In the genomic region with DNA sequence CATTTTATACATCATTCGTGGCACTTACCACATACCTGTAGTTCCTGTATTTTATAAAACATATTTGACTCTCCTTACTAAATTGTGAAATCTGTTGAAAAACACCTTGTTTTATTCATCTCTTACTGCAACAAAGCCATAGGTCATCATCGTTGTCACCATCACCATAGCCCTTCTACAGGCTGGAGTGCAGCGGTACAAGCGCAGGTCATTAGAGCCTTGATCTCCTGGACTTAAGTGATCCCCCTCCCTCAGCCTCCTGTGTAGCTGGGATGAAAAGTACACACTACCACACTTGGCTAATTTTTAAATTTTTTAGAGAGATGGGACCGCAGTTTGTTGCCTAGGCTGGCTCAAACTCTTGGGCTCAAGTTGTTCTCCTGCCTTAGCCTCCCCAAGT, we compare ENCODE assay signal across 38 cellular contexts.
"Had no signal": no experiment of that assay in that cellular context is flagged by ENCODE, and none has a peak within 500 bp of the region (broad histone marks: within the 10 kb centered on the region; RNA-seq: fewer than 3 reads in every experiment).

No MANE protein-coding gene starts in this region.

- H3K4me3 Mint-ChIP-seq: activated CD4-positive, alpha-beta memory T cell treated with anti-CD3 and anti-CD28 coated beads for 36 hours; activated CD4-positive, alpha-beta T cell treated with anti-CD3 and anti-CD28 coated beads for 36 hours; activated CD8-positive, alpha-beta T cell treated with anti-CD3 and anti-CD28 coated beads for 36 hours; activated naive CD4-positive, alpha-beta T cell treated with anti-CD3 and anti-CD28 coated beads for 36 hours; activated naive CD8-positive, alpha-beta T cell treated with anti-CD3 and anti-CD28 coated beads for 36 hours; activated T-cell treated with anti-CD3 and anti-CD28 coated beads, Interleukin-2, amount 50 U/mL, for 4 hours; activated T-cell treated with anti-CD3 and anti-CD28 coated beads, Interleukin-2, amount 50 U/mL, for 72 hours; activated T-helper 1 cell treated with anti-CD3 and anti-CD28 coated beads, Interleukin-12 subunit alpha, Interleukin-12 subunit beta, Interleukin-2, Interleukin-4 antibody, amounts not matched to agents 30 ng/mL and 10 ng/mL and 1 ng/mL, durations not matched to agents 14 hours and 24 hours and 36 hours; activated T-helper 17 cell treated with anti-CD3 and anti-CD28 coated beads, Interleukin-2, amount 50 U/mL, for 72 hours; T-helper 1 cell treated with Interleukin-12 subunit alpha and Interleukin-12 subunit beta and Interleukin-4 antibody, amounts not matched to agents 30 μg/mL and 1 μg/mL, for 36 hours; T-helper 2 cell treated with Interferon-gamma antibody and Interleukin-4, amounts not matched to agents 5 μg/mL and 100 μg/mL, for 36 hours had no signal

- H3K27me3 ChIP-seq: adrenal gland, body of pancreas, brain microvascular endothelial cell, breast epithelium had no signal

- H3K4me3 ChIP-seq: adrenal gland, body of pancreas, breast epithelium had no signal

- ATAC-seq: activated CD4-positive, alpha-beta T cell treated with anti-CD3 and anti-CD28 coated beads for 36 hours; activated CD4-positive, CD25-positive, alpha-beta regulatory T cell treated with anti-CD3 and anti-CD28 coated beads, Interleukin-2, amount 50 U/mL, for 24 hours; activated CD8-positive, alpha-beta T cell treated with anti-CD3 and anti-CD28 coated beads for 36 hours; activated naive CD4-positive, alpha-beta T cell treated with anti-CD3 and anti-CD28 coated beads, Interleukin-2, amount 50 U/mL, for 72 hours; activated T-cell treated with anti-CD3 and anti-CD28 coated beads, Interleukin-2, amount 50 U/mL, for 4 hours; activated T-cell treated with anti-CD3 and anti-CD28 coated beads, Interleukin-2, amount 50 U/mL, for 72 hours; activated T-helper 17 cell treated with anti-CD3 and anti-CD28 coated beads, Interleukin-2, amount 50 U/mL, for 72 hours; body of pancreas had no signal

- H3K9me3 Mint-ChIP-seq: activated CD4-positive, alpha-beta memory T cell treated with anti-CD3 and anti-CD28 coated beads for 36 hours; activated CD8-positive, alpha-beta T cell treated with anti-CD3 and anti-CD28 coated beads for 36 hours; activated naive CD4-positive, alpha-beta T cell treated with anti-CD3 and anti-CD28 coated beads for 36 hours; activated naive CD4-positive, alpha-beta T cell treated with anti-CD3 and anti-CD28 coated beads, Interleukin-2, amount 50 U/mL, for 72 hours; activated naive CD8-positive, alpha-beta T cell treated with anti-CD3 and anti-CD28 coated beads for 36 hours; activated T-cell treated with anti-CD3 and anti-CD28 coated beads, Interleukin-2, amount 50 U/mL, for 4 hours; activated T-cell treated with anti-CD3 and anti-CD28 coated beads, Interleukin-2, amount 50 U/mL, for 72 hours; activated T-helper 1 cell treated with anti-CD3 and anti-CD28 coated beads, Interleukin-12 subunit alpha, Interleukin-12 subunit beta, Interleukin-2, Interleukin-4 antibody, amounts not matched to agents 30 ng/mL and 10 ng/mL and 1 ng/mL, durations not matched to agents 14 hours and 24 hours and 36 hours; activated T-helper 17 cell treated with anti-CD3 and anti-CD28 coated beads, Interleukin-2, amount 50 U/mL, for 72 hours; T-helper 1 cell treated with Interleukin-12 subunit alpha and Interleukin-12 subunit beta and Interleukin-4 antibody, amounts not matched to agents 30 μg/mL and 1 μg/mL, for 36 hours; T-helper 2 cell treated with Interferon-gamma antibody and Interleukin-4, amounts not matched to agents 5 μg/mL and 100 μg/mL, for 36 hours had no signal

- H3K4me1 Mint-ChIP-seq: activated naive CD8-positive, alpha-beta T cell treated with anti-CD3 and anti-CD28 coated beads for 36 hours had no signal

- H3K9me3 ChIP-seq: adrenal gland, body of pancreas, breast epithelium had no signal

- FAIRE-seq: astrocyte, TTC549 had no signal

- H3K27ac ChIP-seq: adrenal gland, body of pancreas, brain microvascular endothelial cell, breast epithelium, VCaP had no signal

- H3K4me1 ChIP-seq: adrenal gland, breast epithelium had no signal

- H3K27ac Mint-ChIP-seq: activated CD4-positive, alpha-beta memory T cell treated with anti-CD3 and anti-CD28 coated beads for 36 hours; activated CD4-positive, alpha-beta T cell treated with anti-CD3 and anti-CD28 coated beads for 36 hours; activated CD8-positive, alpha-beta T cell treated with anti-CD3 and anti-CD28 coated beads for 36 hours; activated naive CD4-positive, alpha-beta T cell treated with anti-CD3 and anti-CD28 coated beads for 36 hours; activated naive CD4-positive, alpha-beta T cell treated with anti-CD3 and anti-CD28 coated beads, Interleukin-2, amount 50 U/mL, for 72 hours; activated naive CD8-positive, alpha-beta T cell treated with anti-CD3 and anti-CD28 coated beads for 36 hours; activated T-cell treated with anti-CD3 and anti-CD28 coated beads, Interleukin-2, amount 50 U/mL, for 72 hours; activated T-helper 1 cell treated with anti-CD3 and anti-CD28 coated beads, Interleukin-12 subunit alpha, Interleukin-12 subunit beta, Interleukin-2, Interleukin-4 antibody, amounts not matched to agents 30 ng/mL and 10 ng/mL and 1 ng/mL, durations not matched to agents 14 hours and 24 hours and 36 hours; activated T-helper 17 cell treated with anti-CD3 and anti-CD28 coated beads, Interleukin-2, amount 50 U/mL, for 72 hours; T-helper 1 cell treated with Interleukin-12 subunit alpha and Interleukin-12 subunit beta and Interleukin-4 antibody, amounts not matched to agents 30 μg/mL and 1 μg/mL, for 36 hours; T-helper 2 cell treated with Interferon-gamma antibody and Interleukin-4, amounts not matched to agents 5 μg/mL and 100 μg/mL, for 36 hours had no signal

- H3K27me3 Mint-ChIP-seq: activated CD4-positive, alpha-beta memory T cell treated with anti-CD3 and anti-CD28 coated beads for 36 hours; activated CD4-positive, alpha-beta T cell treated with anti-CD3 and anti-CD28 coated beads for 36 hours; activated CD8-positive, alpha-beta T cell treated with anti-CD3 and anti-CD28 coated beads for 36 hours; activated naive CD8-positive, alpha-beta T cell treated with anti-CD3 and anti-CD28 coated beads for 36 hours; activated T-helper 17 cell treated with anti-CD3 and anti-CD28 coated beads, Interleukin-2, amount 50 U/mL, for 72 hours had no signal

- DNase-seq: activated CD4-positive, alpha-beta memory T cell treated with anti-CD3 and anti-CD28 coated beads for 36 hours; activated CD4-positive, alpha-beta T cell treated with anti-CD3 and anti-CD28 coated beads for 1 hour; activated CD4-positive, alpha-beta T cell treated with anti-CD3 and anti-CD28 coated beads for 36 hours; activated CD4-positive, alpha-beta T cell treated with anti-CD3 and anti-CD28 coated beads for 48 hours; activated CD4-positive, alpha-beta T cell treated with anti-CD3 and anti-CD28 coated beads, Interleukin-2, amount 50 U/mL, for 1 hour; activated CD4-positive, alpha-beta T cell treated with anti-CD3 and anti-CD28 coated beads, Interleukin-2, amount 50 U/mL, for 4 hours; activated CD4-positive, CD25-positive, alpha-beta regulatory T cell; activated CD8-positive, alpha-beta memory T cell treated with anti-CD3 and anti-CD28 coated beads, Interleukin-2, amount 50 U/mL, for 4 hours; activated CD8-positive, alpha-beta T cell treated with anti-CD3 and anti-CD28 coated beads for 36 hours; activated effector memory CD4-positive, alpha-beta T cell treated with anti-CD3 and anti-CD28 coated beads, Interleukin-2, amount 50 U/mL, for 16 hours; activated gamma-delta T cell treated with Interleukin-2 at 50 U/mL for 16 hours; activated naive CD4-positive, alpha-beta T cell; activated naive CD4-positive, alpha-beta T cell treated with anti-CD3 and anti-CD28 coated beads for 36 hours; activated naive CD4-positive, alpha-beta T cell treated with anti-CD3 and anti-CD28 coated beads, Interleukin-2, amount 50 U/mL, for 16 hours; activated naive CD8-positive, alpha-beta T cell treated with anti-CD3 and anti-CD28 coated beads for 36 hours; activated T-cell treated with anti-CD3 and anti-CD28 coated beads for 4 hours; activated T-cell treated with anti-CD3 and anti-CD28 coated beads, Interleukin-2, amount 50 U/mL, for 1 hour; activated T-cell treated with anti-CD3 and anti-CD28 coated beads, Interleukin-2, amount 50 U/mL, for 4 hours; activated T-cell treated with anti-CD3 and anti-CD28 coated beads, Interleukin-2, amount 50 U/mL, for 72 hours; adrenal gland; amniotic stem cell; aorta; body of pancreas; brain microvascular endothelial cell; central memory CD4-positive, alpha-beta T cell; T-helper 1 cell; T-helper 2 cell; T-helper 9 cell had no signal

- H3K36me3 ChIP-seq: brain microvascular endothelial cell, breast epithelium had no signal
